In genomic region chr7:139634087-139634486, GRCh38 we compare ENCODE assay signal across 14 cellular contexts.
DNase-seq lines count a peak whose midpoint lies in the region; ATAC-seq and TF ChIP-seq lines count a peak whose summit lies in the region.
"Had no signal": no experiment of that assay in that cellular context is flagged by ENCODE, and none has a peak within 500 bp of the region (broad histone marks: within the 10 kb centered on the region; RNA-seq: fewer than 3 reads in every experiment).

No MANE protein-coding gene starts in this region.

- no peak for ATAC-seq in activated naive CD8-positive, alpha-beta T cell treated with anti-CD3 and anti-CD28 coated beads, Interleukin-2, amount 50 U/mL, for 24 hours
- ATAC-seq: HCT116 had no signal

- no peak overlapping the region for H3K4me3 Mint-ChIP-seq in activated naive CD8-positive, alpha-beta T cell
- H3K4me3 Mint-ChIP-seq in activated naive CD8-positive, alpha-beta T cell treated with anti-CD3 and anti-CD28 coated beads, Interleukin-2, amount 50 U/mL, for 24 hours, result no peak overlapping the region
- H3K4me3 Mint-ChIP-seq in nephron progenitor cell, result no peak overlapping the region
- H3K4me3 Mint-ChIP-seq: CD4-positive, CD25-positive, alpha-beta regulatory T cell; IgD-negative memory B cell had no signal

- H3K27me3 ChIP-seq in SJCRH30, result no peaks in the 10 kb centered on the region

- H3K27me3 Mint-ChIP-seq in activated naive CD8-positive, alpha-beta T cell, result no peaks in the 10 kb centered on the region
- no peaks in the 10 kb centered on the region for H3K27me3 Mint-ChIP-seq in activated naive CD8-positive, alpha-beta T cell treated with anti-CD3 and anti-CD28 coated beads, Interleukin-2, amount 50 U/mL, for 24 hours
- H3K27me3 Mint-ChIP-seq in nephron progenitor cell (ENCODE audit: low read depth, poor library complexity), result no peaks in the 10 kb centered on the region
- H3K27me3 Mint-ChIP-seq: IgD-negative memory B cell had no signal

- no peak overlapping the region for H3K27ac ChIP-seq in SJCRH30
- H3K27ac ChIP-seq: PC-9 had no signal

- no peaks in the 10 kb centered on the region for H3K9me3 ChIP-seq in SJCRH30 (replicated peaks)

- DNase-seq in activated naive CD8-positive, alpha-beta T cell treated with anti-CD3 and anti-CD28 coated beads, Interleukin-2, amount 50 U/mL, for 24 hours, result no peak
- peak; percentile 51 for DNase-seq in globus pallidus (ENCODE audit: low spot score)
- DNase-seq in nephron progenitor cell, result no peak
- no peak for DNase-seq in SJCRH30
- no peak for DNase-seq in DMS53 treated with DMSO at 0.1 percent for 48 hours (lab: John Stamatoyannopoulos, UW; ENCODE audit: unreplicated experiment)
- no peak for DNase-seq in NCI-H1105 (lab: John Stamatoyannopoulos, UW)
- DNase-seq: CD4-positive, CD25-positive, alpha-beta regulatory T cell; GF-D8; NCI-H345; NCI-H69; PC-9 had no signal

- no peak for TF ChIP-seq CTCF in nephron progenitor cell (IDR thresholded peaks at IDR 0.05)

- H3K27ac Mint-ChIP-seq in activated naive CD8-positive, alpha-beta T cell, result peak overlapping the region; percentile 11
- H3K27ac Mint-ChIP-seq in activated naive CD8-positive, alpha-beta T cell treated with anti-CD3 and anti-CD28 coated beads, Interleukin-2, amount 50 U/mL, for 24 hours, result no peak overlapping the region
- H3K27ac Mint-ChIP-seq in nephron progenitor cell, result peak overlapping the region; percentile 46

- peaks cover 71% of the 10 kb centered on the region for H3K4me1 Mint-ChIP-seq in activated naive CD8-positive, alpha-beta T cell (ENCODE audit: low read depth)
- H3K4me1 Mint-ChIP-seq in activated naive CD8-positive, alpha-beta T cell treated with anti-CD3 and anti-CD28 coated beads, Interleukin-2, amount 50 U/mL, for 24 hours, result peaks cover 43% of the 10 kb centered on the region
- H3K4me1 Mint-ChIP-seq in nephron progenitor cell, result peaks cover 24% of the 10 kb centered on the region

- no peaks in the 10 kb centered on the region for H3K9me3 Mint-ChIP-seq in activated naive CD8-positive, alpha-beta T cell (ENCODE audit: low read depth)
- no peaks in the 10 kb centered on the region for H3K9me3 Mint-ChIP-seq in activated naive CD8-positive, alpha-beta T cell treated with anti-CD3 and anti-CD28 coated beads, Interleukin-2, amount 50 U/mL, for 24 hours
- H3K9me3 Mint-ChIP-seq in nephron progenitor cell, result peaks cover 10% of the 10 kb centered on the region
- H3K9me3 Mint-ChIP-seq: CD4-positive, CD25-positive, alpha-beta regulatory T cell; IgD-negative memory B cell had no signal

- H3K36me3 Mint-ChIP-seq in activated naive CD8-positive, alpha-beta T cell, result peaks cover 14% of the 10 kb centered on the region
- H3K36me3 Mint-ChIP-seq in activated naive CD8-positive, alpha-beta T cell treated with anti-CD3 and anti-CD28 coated beads, Interleukin-2, amount 50 U/mL, for 24 hours (ENCODE audit: low read depth), result peaks cover 20% of the 10 kb centered on the region
- H3K36me3 Mint-ChIP-seq in nephron progenitor cell (ENCODE audit: low read depth), result peaks cover 73% of the 10 kb centered on the region

- H3K4me3 ChIP-seq in SJCRH30, result no peak overlapping the region
- H3K4me3 ChIP-seq: PC-9 had no signal

- H3K4me1 ChIP-seq in SJCRH30, result no peaks in the 10 kb centered on the region

- peaks cover 6% of the 10 kb centered on the region for H3K36me3 ChIP-seq in SJCRH30
